In genomic region chrX:120223374-120223773, GRCh38 we compare ENCODE assay signal across 39 cellular contexts.
"Had no signal": no experiment of that assay in that cellular context is flagged by ENCODE, and none has a peak within 500 bp of the region (broad histone marks: within the 10 kb centered on the region; RNA-seq: fewer than 3 reads in every experiment).

No MANE protein-coding gene starts in this region.

- H3K4me1 Mint-ChIP-seq: activated naive CD4-positive, alpha-beta T cell treated with anti-CD3 and anti-CD28 coated beads, Interleukin-2, amount 10 ng/mL, durations not matched to agents 7 days and 5 days; activated naive CD4-positive, alpha-beta T cell treated with anti-CD3 and anti-CD28 coated beads, Interleukin-2, amount 50 U/mL, for 24 hours; activated naive CD8-positive, alpha-beta T cell treated with anti-CD3 and anti-CD28 coated beads, Interleukin-2, amount 10 ng/mL, durations not matched to agents 7 days and 5 days; activated naive CD8-positive, alpha-beta T cell treated with anti-CD3 and anti-CD28 coated beads, Interleukin-2, amount 50 U/mL, for 24 hours; activated T-helper 17 cell treated with anti-CD3 and anti-CD28 coated beads, Interleukin-2, amount 50 U/mL, for 72 hours; brain; central memory CD8-positive, alpha-beta T cell had no signal

- H3K9me3 ChIP-seq: adrenal gland, ascending aorta, body of pancreas, breast epithelium had no signal

- DNase-seq: activated effector memory CD4-positive, alpha-beta T cell treated with anti-CD3 and anti-CD28 coated beads, Interleukin-2, amount 50 U/mL, for 16 hours; activated effector memory CD4-positive, alpha-beta T cell treated with Interleukin-2 at 50 U/mL for 16 hours; activated gamma-delta T cell; activated gamma-delta T cell treated with Interleukin-2 at 50 U/mL for 16 hours; activated naive CD4-positive, alpha-beta T cell; activated naive CD4-positive, alpha-beta T cell treated with anti-CD3 and anti-CD28 coated beads for 36 hours; activated naive CD4-positive, alpha-beta T cell treated with anti-CD3 and anti-CD28 coated beads, Interleukin-2, amount 10 ng/mL, durations not matched to agents 7 days and 5 days; activated naive CD4-positive, alpha-beta T cell treated with anti-CD3 and anti-CD28 coated beads, Interleukin-2, amount 50 U/mL, for 16 hours; activated naive CD4-positive, alpha-beta T cell treated with Interleukin-2 at 50 U/mL for 16 hours; activated naive CD8-positive, alpha-beta T cell treated with anti-CD3 and anti-CD28 coated beads for 36 hours; activated naive CD8-positive, alpha-beta T cell treated with anti-CD3 and anti-CD28 coated beads, Interleukin-2, amount 10 ng/mL, durations not matched to agents 7 days and 5 days; activated naive CD8-positive, alpha-beta T cell treated with anti-CD3 and anti-CD28 coated beads, Interleukin-2, amount 50 U/mL, for 24 hours; activated T-cell treated with anti-CD3 and anti-CD28 coated beads, Interleukin-2, amount 50 U/mL, for 1 hour; activated T-cell treated with anti-CD3 and anti-CD28 coated beads, Interleukin-2, amount 50 U/mL, for 24 hours; activated T-cell treated with anti-CD3 and anti-CD28 coated beads, Interleukin-2, amount 50 U/mL, for 4 hours; activated T-cell treated with anti-CD3 and anti-CD28 coated beads, Interleukin-2, amount 50 U/mL, for 48 hours; activated T-cell treated with anti-CD3 and anti-CD28 coated beads, Interleukin-2, amount 50 U/mL, for 72 hours; adrenal gland; amniotic stem cell; amygdala; anterior cingulate cortex; aorta; body of pancreas; brain microvascular endothelial cell; caudate nucleus; central memory CD4-positive, alpha-beta T cell; cerebellar nuclear complex had no signal

- H3K27ac ChIP-seq: adrenal gland, ascending aorta, body of pancreas, brain microvascular endothelial cell, breast epithelium, cardiac muscle cell had no signal

- H3K27ac Mint-ChIP-seq: activated naive CD4-positive, alpha-beta T cell treated with anti-CD3 and anti-CD28 coated beads for 36 hours; activated naive CD4-positive, alpha-beta T cell treated with anti-CD3 and anti-CD28 coated beads, Interleukin-2, amount 10 ng/mL, durations not matched to agents 7 days and 5 days; activated naive CD4-positive, alpha-beta T cell treated with anti-CD3 and anti-CD28 coated beads, Interleukin-2, amount 50 U/mL, for 24 hours; activated naive CD4-positive, alpha-beta T cell treated with anti-CD3 and anti-CD28 coated beads, Interleukin-2, amount 50 U/mL, for 72 hours; activated naive CD8-positive, alpha-beta T cell; activated naive CD8-positive, alpha-beta T cell treated with anti-CD3 and anti-CD28 coated beads for 36 hours; activated naive CD8-positive, alpha-beta T cell treated with anti-CD3 and anti-CD28 coated beads, Interleukin-2, amount 10 ng/mL, durations not matched to agents 7 days and 5 days; activated T-cell treated with anti-CD3 and anti-CD28 coated beads, Interleukin-2, amount 50 U/mL, for 24 hours; activated T-cell treated with anti-CD3 and anti-CD28 coated beads, Interleukin-2, amount 50 U/mL, for 72 hours; activated T-helper 1 cell treated with anti-CD3 and anti-CD28 coated beads, Interleukin-12 subunit alpha, Interleukin-12 subunit beta, Interleukin-2, Interleukin-4 antibody, amounts not matched to agents 30 ng/mL and 10 ng/mL and 1 ng/mL, durations not matched to agents 14 hours and 24 hours and 36 hours; activated T-helper 17 cell treated with anti-CD3 and anti-CD28 coated beads, Interleukin-2, amount 50 U/mL, for 72 hours; activated T-helper 2 cell treated with anti-CD3 and anti-CD28 coated beads, Interferon-gamma antibody, Interleukin-2, Interleukin-4, amounts not matched to agents 10 μg/mL and 5 μg/mL and 100 μg/mL, durations not matched to agents 14 hours and 24 hours and 36 hours; brain had no signal

- H3K27me3 Mint-ChIP-seq: activated naive CD4-positive, alpha-beta T cell treated with anti-CD3 and anti-CD28 coated beads, Interleukin-2, amount 10 ng/mL, durations not matched to agents 7 days and 5 days; activated naive CD4-positive, alpha-beta T cell treated with anti-CD3 and anti-CD28 coated beads, Interleukin-2, amount 50 U/mL, for 24 hours; activated naive CD8-positive, alpha-beta T cell; activated naive CD8-positive, alpha-beta T cell treated with anti-CD3 and anti-CD28 coated beads for 36 hours; activated naive CD8-positive, alpha-beta T cell treated with anti-CD3 and anti-CD28 coated beads, Interleukin-2, amount 10 ng/mL, durations not matched to agents 7 days and 5 days; activated naive CD8-positive, alpha-beta T cell treated with anti-CD3 and anti-CD28 coated beads, Interleukin-2, amount 50 U/mL, for 24 hours; activated T-helper 17 cell treated with anti-CD3 and anti-CD28 coated beads, Interleukin-2, amount 50 U/mL, for 72 hours; central memory CD8-positive, alpha-beta T cell had no signal

- H3K36me3 ChIP-seq: adrenal gland, ascending aorta, brain microvascular endothelial cell, breast epithelium, cardiac muscle cell had no signal

- H3K36me3 Mint-ChIP-seq: activated naive CD4-positive, alpha-beta T cell treated with anti-CD3 and anti-CD28 coated beads, Interleukin-2, amount 50 U/mL, for 72 hours; activated naive CD8-positive, alpha-beta T cell treated with anti-CD3 and anti-CD28 coated beads for 36 hours; activated naive CD8-positive, alpha-beta T cell treated with anti-CD3 and anti-CD28 coated beads, Interleukin-2, amount 10 ng/mL, durations not matched to agents 7 days and 5 days; brain had no signal

- H3K4me1 ChIP-seq: adrenal gland, ascending aorta, body of pancreas, breast epithelium had no signal

- H3K4me3 Mint-ChIP-seq: activated naive CD4-positive, alpha-beta T cell treated with anti-CD3 and anti-CD28 coated beads for 36 hours; activated naive CD4-positive, alpha-beta T cell treated with anti-CD3 and anti-CD28 coated beads, Interleukin-2, amount 10 ng/mL, durations not matched to agents 7 days and 5 days; activated naive CD4-positive, alpha-beta T cell treated with anti-CD3 and anti-CD28 coated beads, Interleukin-2, amount 50 U/mL, for 24 hours; activated naive CD8-positive, alpha-beta T cell; activated naive CD8-positive, alpha-beta T cell treated with anti-CD3 and anti-CD28 coated beads for 36 hours; activated naive CD8-positive, alpha-beta T cell treated with anti-CD3 and anti-CD28 coated beads, Interleukin-2, amount 10 ng/mL, durations not matched to agents 7 days and 5 days; activated naive CD8-positive, alpha-beta T cell treated with anti-CD3 and anti-CD28 coated beads, Interleukin-2, amount 50 U/mL, for 24 hours; activated T-cell treated with anti-CD3 and anti-CD28 coated beads, Interleukin-2, amount 50 U/mL, for 24 hours; activated T-cell treated with anti-CD3 and anti-CD28 coated beads, Interleukin-2, amount 50 U/mL, for 4 hours; activated T-cell treated with anti-CD3 and anti-CD28 coated beads, Interleukin-2, amount 50 U/mL, for 72 hours; activated T-helper 1 cell treated with anti-CD3 and anti-CD28 coated beads, Interleukin-12 subunit alpha, Interleukin-12 subunit beta, Interleukin-2, Interleukin-4 antibody, amounts not matched to agents 30 ng/mL and 10 ng/mL and 1 ng/mL, durations not matched to agents 14 hours and 24 hours and 36 hours; activated T-helper 17 cell treated with anti-CD3 and anti-CD28 coated beads, Interleukin-2, amount 50 U/mL, for 72 hours; brain; central memory CD8-positive, alpha-beta T cell had no signal

- ATAC-seq: activated naive CD4-positive, alpha-beta T cell treated with anti-CD3 and anti-CD28 coated beads, Interleukin-2, amount 50 U/mL, for 72 hours; activated naive CD8-positive, alpha-beta T cell treated with anti-CD3 and anti-CD28 coated beads, Interleukin-2, amount 50 U/mL, for 24 hours; activated T-cell treated with anti-CD3 and anti-CD28 coated beads, Interleukin-2, amount 50 U/mL, for 4 hours; activated T-cell treated with anti-CD3 and anti-CD28 coated beads, Interleukin-2, amount 50 U/mL, for 72 hours; activated T-helper 17 cell treated with anti-CD3 and anti-CD28 coated beads, Interleukin-2, amount 50 U/mL, for 72 hours; body of pancreas had no signal

- FAIRE-seq: bronchial epithelial cell had no signal

- H3K4me3 ChIP-seq: adrenal gland, ascending aorta, body of pancreas, breast epithelium, cardiac muscle cell had no signal

- H3K9me3 Mint-ChIP-seq: activated naive CD4-positive, alpha-beta T cell treated with anti-CD3 and anti-CD28 coated beads for 36 hours; activated naive CD4-positive, alpha-beta T cell treated with anti-CD3 and anti-CD28 coated beads, Interleukin-2, amount 10 ng/mL, durations not matched to agents 7 days and 5 days; activated naive CD4-positive, alpha-beta T cell treated with anti-CD3 and anti-CD28 coated beads, Interleukin-2, amount 50 U/mL, for 24 hours; activated naive CD4-positive, alpha-beta T cell treated with anti-CD3 and anti-CD28 coated beads, Interleukin-2, amount 50 U/mL, for 72 hours; activated naive CD8-positive, alpha-beta T cell treated with anti-CD3 and anti-CD28 coated beads for 36 hours; activated naive CD8-positive, alpha-beta T cell treated with anti-CD3 and anti-CD28 coated beads, Interleukin-2, amount 10 ng/mL, durations not matched to agents 7 days and 5 days; activated naive CD8-positive, alpha-beta T cell treated with anti-CD3 and anti-CD28 coated beads, Interleukin-2, amount 50 U/mL, for 24 hours; activated T-cell treated with anti-CD3 and anti-CD28 coated beads, Interleukin-2, amount 50 U/mL, for 24 hours; activated T-cell treated with anti-CD3 and anti-CD28 coated beads, Interleukin-2, amount 50 U/mL, for 4 hours; activated T-cell treated with anti-CD3 and anti-CD28 coated beads, Interleukin-2, amount 50 U/mL, for 72 hours; activated T-helper 1 cell treated with anti-CD3 and anti-CD28 coated beads, Interleukin-12 subunit alpha, Interleukin-12 subunit beta, Interleukin-2, Interleukin-4 antibody, amounts not matched to agents 30 ng/mL and 10 ng/mL and 1 ng/mL, durations not matched to agents 14 hours and 24 hours and 36 hours; activated T-helper 17 cell treated with anti-CD3 and anti-CD28 coated beads, Interleukin-2, amount 50 U/mL, for 72 hours; activated T-helper 2 cell treated with anti-CD3 and anti-CD28 coated beads, Interferon-gamma antibody, Interleukin-2, Interleukin-4, amounts not matched to agents 10 μg/mL and 5 μg/mL and 100 μg/mL, durations not matched to agents 14 hours and 24 hours and 36 hours; brain; central memory CD8-positive, alpha-beta T cell had no signal

- H3K27me3 ChIP-seq: ascending aorta, body of pancreas, brain microvascular endothelial cell, cardiac muscle cell had no signal
